ENCODE assay signal across 16 cellular contexts in genomic region chr6:130367767-130368166, GRCh38. TPM values are rescaled to one million over a fixed set of nuclear protein-coding genes. Genes with fewer than 3 reads are reported as not detected.
DNase-seq lines count a peak whose midpoint lies in the region; ATAC-seq and TF ChIP-seq lines count a peak whose summit lies in the region.
"Had no signal": no experiment of that assay in that cellular context is flagged by ENCODE, and none has a peak within 500 bp of the region (broad histone marks: within the 10 kb centered on the region; RNA-seq: fewer than 3 reads in every experiment).

No MANE protein-coding gene starts in this region.

- H3K4me2 ChIP-seq in skeletal muscle satellite cell (ENCODE audit: low read length), result peak overlapping the region; percentile 98
- H3K4me2 ChIP-seq: A549 had no signal

- H3K27me3 ChIP-seq in foreskin keratinocyte (no peaks in the 10 kb centered on the region), skeletal muscle satellite cell (ENCODE audit: control insufficient read depth, insufficient read depth, low read length) (no peaks in the 10 kb centered on the region), right atrium auricular region (peaks cover 4 to 7% of the 10 kb centered on the region in 2 donors)

- H3K4me1 ChIP-seq in foreskin keratinocyte, result peaks cover 22% of the 10 kb centered on the region
- H3K4me1 ChIP-seq in skeletal muscle satellite cell (ENCODE audit: control insufficient read depth, insufficient read depth, low read length), result no peaks in the 10 kb centered on the region
- H3K4me1 ChIP-seq in right atrium auricular region, result peaks cover 0 to 17% of the 10 kb centered on the region in 2 donors

- no peaks in the 10 kb centered on the region for H3K36me3 ChIP-seq in skeletal muscle satellite cell (ENCODE audit: insufficient read depth, low read length)
- no peaks in the 10 kb centered on the region for H3K36me3 ChIP-seq in right atrium auricular region
- H3K36me3 ChIP-seq: HAP-1 had no signal

- H3K4me3 Mint-ChIP-seq in activated T-helper 17 cell treated with anti-CD3 and anti-CD28 coated beads, Interleukin-2, amount 50 U/mL, for 72 hours, result peak overlapping the region; percentile 1
- no peak overlapping the region for H3K4me3 Mint-ChIP-seq in endothelial cell (ENCODE audit: unreplicated experiment)

- no peaks in the 10 kb centered on the region for H3K36me3 Mint-ChIP-seq in activated T-helper 17 cell treated with anti-CD3 and anti-CD28 coated beads, Interleukin-2, amount 50 U/mL, for 72 hours (ENCODE audit: low read depth)
- H3K36me3 Mint-ChIP-seq in endothelial cell (ENCODE audit: low read depth, unreplicated experiment), result no peaks in the 10 kb centered on the region
- H3K36me3 Mint-ChIP-seq: activated naive CD8-positive, alpha-beta T cell had no signal

- H3K27ac Mint-ChIP-seq in activated T-helper 17 cell treated with anti-CD3 and anti-CD28 coated beads, Interleukin-2, amount 50 U/mL, for 72 hours, result no peak overlapping the region
- H3K27ac Mint-ChIP-seq in endothelial cell (ENCODE audit: unreplicated experiment), result no peak overlapping the region
- H3K27ac Mint-ChIP-seq: activated CD4-positive, alpha-beta T cell treated with anti-CD3 and anti-CD28 coated beads for 36 hours; activated naive CD8-positive, alpha-beta T cell had no signal

- H3K4me1 Mint-ChIP-seq in activated T-helper 17 cell treated with anti-CD3 and anti-CD28 coated beads, Interleukin-2, amount 50 U/mL, for 72 hours, result peaks cover 20% of the 10 kb centered on the region
- H3K4me1 Mint-ChIP-seq in endothelial cell (ENCODE audit: unreplicated experiment), result peaks cover 13% of the 10 kb centered on the region

- no peak overlapping the region for H3K9ac ChIP-seq in skeletal muscle satellite cell (ENCODE audit: low read depth, low read length)

- H3K4me3 ChIP-seq in skeletal muscle satellite cell (ENCODE audit: low read length) (peak overlapping the region; percentile 95), right atrium auricular region (no peak overlapping the region)
- H3K4me3 ChIP-seq: A549, HAP-1 had no signal

- no peaks in the 10 kb centered on the region for H3K9me3 Mint-ChIP-seq in activated T-helper 17 cell treated with anti-CD3 and anti-CD28 coated beads, Interleukin-2, amount 50 U/mL, for 72 hours
- H3K9me3 Mint-ChIP-seq in endothelial cell (ENCODE audit: unreplicated experiment), result no peaks in the 10 kb centered on the region

- H3K27ac ChIP-seq in foreskin keratinocyte (peak overlapping the region; percentile 46), right atrium auricular region (no peak overlapping the region)
- H3K27ac ChIP-seq: A549, epithelial cell of prostate had no signal

- no peak for TF ChIP-seq CTCF in foreskin keratinocyte (conservative IDR thresholded peaks at IDR 0.05)
- no peak for TF ChIP-seq CTCF in endothelial cell (IDR thresholded peaks at IDR 0.05; ENCODE audit: unreplicated experiment)
- no peak for TF ChIP-seq CTCF in right atrium auricular region (IDR thresholded peaks at IDR 0.05)

- H3K9me3 ChIP-seq in skeletal muscle satellite cell (replicated peaks; ENCODE audit: low read length) (no peaks in the 10 kb centered on the region), right atrium auricular region (no peaks in the 10 kb centered on the region)
- H3K9me3 ChIP-seq: A549, HAP-1 had no signal

- peaks cover 3% of the 10 kb centered on the region for H3K27me3 Mint-ChIP-seq in activated T-helper 17 cell treated with anti-CD3 and anti-CD28 coated beads, Interleukin-2, amount 50 U/mL, for 72 hours
- H3K27me3 Mint-ChIP-seq in endothelial cell (ENCODE audit: unreplicated experiment), result no peaks in the 10 kb centered on the region

- ATAC-seq in activated T-helper 17 cell treated with anti-CD3 and anti-CD28 coated beads, Interleukin-2, amount 50 U/mL, for 72 hours (replicated peaks), result no peak
- no peak for ATAC-seq in foreskin keratinocyte
- ATAC-seq: A549; activated CD4-positive, alpha-beta T cell treated with anti-CD3 and anti-CD28 coated beads for 36 hours had no signal

- peak; percentile 16 for DNase-seq in NCI-H748 (lab: John Stamatoyannopoulos, UW; ENCODE audit: unreplicated experiment)
- DNase-seq in NCI-H748 treated with DMSO at 0.1 percent for 48 hours (lab: John Stamatoyannopoulos, UW), result no peak
- no peak for DNase-seq in foreskin keratinocyte
- no peak for DNase-seq in endothelial cell (ENCODE audit: low spot score)
- DNase-seq in right atrium auricular region (ENCODE audit: low spot score), result no peak
- DNase-seq in hepatic stellate cell (ENCODE audit: low spot score), result no peak
- DNase-seq: activated CD4-positive, alpha-beta T cell treated with anti-CD3 and anti-CD28 coated beads for 36 hours; KBM-7; NCI-H146; stimulated activated naive CD4-positive, alpha-beta T cell had no signal

RNA-seq across cellular contexts. Expression of gene TMEM200A, which starts 1.9 kb away (rescaled TPM):
- total RNA-seq in activated T-helper 17 cell treated with anti-CD3 and anti-CD28 coated beads, Interleukin-2, amount 50 U/mL, for 72 hours, result 1 to 10 TPM; 2.2 to 4.9 TPM
- total RNA-seq in foreskin keratinocyte (51.2 and 134 TPM in 2 replicates), endothelial cell (ENCODE audit: unreplicated experiment) (3.5 TPM), right atrium auricular region (under 1 TPM in 1 of 2 donors, not detected in 1; 0.63 TPM)
- 20.5 and 48.3 TPM in 2 replicates for polyA plus RNA-seq in foreskin keratinocyte
- total RNA-seq in skeletal muscle satellite cell (2012; rRNA removed), result 1.1 and 2.3 TPM in 2 replicates
